ENCODE assay signal across 1 cellular context in the genomic region with DNA sequence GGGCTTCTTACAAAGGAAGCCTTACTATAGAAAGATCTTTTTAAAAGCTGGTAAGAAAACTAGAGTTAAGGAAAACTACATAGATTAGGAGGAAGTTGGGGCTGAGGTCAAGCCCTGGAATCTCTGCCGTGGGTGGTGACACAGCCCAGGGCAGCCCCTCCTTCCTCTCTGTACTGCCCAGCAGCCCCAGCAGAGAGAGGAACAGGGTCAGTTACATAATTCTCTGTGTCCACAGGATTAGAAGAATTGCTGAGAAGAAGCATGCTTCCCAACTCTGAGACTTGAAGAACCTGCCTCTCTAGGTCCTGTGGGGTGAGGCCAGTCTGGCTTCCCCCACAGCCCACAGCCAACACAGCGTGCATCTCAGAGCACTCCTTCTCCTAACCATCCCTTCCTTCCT.
TF ChIP-seq lines count a peak whose summit lies in the region.

No MANE protein-coding gene starts in this region.

TF ChIP-seq in IMR-90, 13 proteins besides CTCF, POLR2A, EP300 and RAD21:
- TF ChIP-seq FOS (IDR thresholded peaks at IDR 0.05; ENCODE audit: low read depth, low read length) (no peak), MAZ (IDR thresholded peaks at IDR 0.05; ENCODE audit: borderline replicate concordance, low read depth, low read length) (no peak), RCOR1 (IDR thresholded peaks at IDR 0.05; ENCODE audit: insufficient replicate concordance, low read length) (no peak), BHLHE40 (IDR thresholded peaks at IDR 0.05; ENCODE audit: low read depth, low read length) (no peak), MXI1 (IDR thresholded peaks at IDR 0.05; ENCODE audit: borderline replicate concordance, low read depth, low read length) (no peak), SMC3 (IDR thresholded peaks at IDR 0.05; ENCODE audit: low read depth, low read length) (no peak), CHD1 (IDR thresholded peaks at IDR 0.05; ENCODE audit: low read depth, low read length) (no peak), RFX5 (IDR thresholded peaks at IDR 0.05; ENCODE audit: low read depth, low read length) (no peak), MAFK (IDR thresholded peaks at IDR 0.05; ENCODE audit: low read depth, low read length) (no peak), CEBPB (IDR thresholded peaks at IDR 0.05; ENCODE audit: low read depth, low read length) (no peak), NFE2L2 (IDR thresholded peaks at IDR 0.05; ENCODE audit: low read depth, low read length) (no peak)
- TF ChIP-seq, protein P1, sequence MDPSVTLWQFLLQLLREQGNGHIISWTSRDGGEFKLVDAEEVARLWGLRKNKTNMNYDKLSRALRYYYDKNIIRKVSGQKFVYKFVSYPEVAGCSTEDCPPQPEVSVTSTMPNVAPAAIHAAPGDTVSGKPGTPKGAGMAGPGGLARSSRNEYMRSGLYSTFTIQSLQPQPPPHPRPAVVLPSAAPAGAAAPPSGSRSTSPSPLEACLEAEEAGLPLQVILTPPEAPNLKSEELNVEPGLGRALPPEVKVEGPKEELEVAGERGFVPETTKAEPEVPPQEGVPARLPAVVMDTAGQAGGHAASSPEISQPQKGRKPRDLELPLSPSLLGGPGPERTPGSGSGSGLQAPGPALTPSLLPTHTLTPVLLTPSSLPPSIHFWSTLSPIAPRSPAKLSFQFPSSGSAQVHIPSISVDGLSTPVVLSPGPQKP (IDR thresholded peaks at IDR 0.05; ENCODE audit: borderline replicate concordance, low read depth, low read length): no peak
- TF ChIP-seq, protein P2, sequence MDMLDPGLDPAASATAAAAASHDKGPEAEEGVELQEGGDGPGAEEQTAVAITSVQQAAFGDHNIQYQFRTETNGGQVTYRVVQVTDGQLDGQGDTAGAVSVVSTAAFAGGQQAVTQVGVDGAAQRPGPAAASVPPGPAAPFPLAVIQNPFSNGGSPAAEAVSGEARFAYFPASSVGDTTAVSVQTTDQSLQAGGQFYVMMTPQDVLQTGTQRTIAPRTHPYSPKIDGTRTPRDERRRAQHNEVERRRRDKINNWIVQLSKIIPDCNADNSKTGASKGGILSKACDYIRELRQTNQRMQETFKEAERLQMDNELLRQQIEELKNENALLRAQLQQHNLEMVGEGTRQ (IDR thresholded peaks at IDR 0.05; ENCODE audit: low read depth, low read length): no peak
